15 cellular contexts compared by ENCODE assay signal in the genomic region with DNA sequence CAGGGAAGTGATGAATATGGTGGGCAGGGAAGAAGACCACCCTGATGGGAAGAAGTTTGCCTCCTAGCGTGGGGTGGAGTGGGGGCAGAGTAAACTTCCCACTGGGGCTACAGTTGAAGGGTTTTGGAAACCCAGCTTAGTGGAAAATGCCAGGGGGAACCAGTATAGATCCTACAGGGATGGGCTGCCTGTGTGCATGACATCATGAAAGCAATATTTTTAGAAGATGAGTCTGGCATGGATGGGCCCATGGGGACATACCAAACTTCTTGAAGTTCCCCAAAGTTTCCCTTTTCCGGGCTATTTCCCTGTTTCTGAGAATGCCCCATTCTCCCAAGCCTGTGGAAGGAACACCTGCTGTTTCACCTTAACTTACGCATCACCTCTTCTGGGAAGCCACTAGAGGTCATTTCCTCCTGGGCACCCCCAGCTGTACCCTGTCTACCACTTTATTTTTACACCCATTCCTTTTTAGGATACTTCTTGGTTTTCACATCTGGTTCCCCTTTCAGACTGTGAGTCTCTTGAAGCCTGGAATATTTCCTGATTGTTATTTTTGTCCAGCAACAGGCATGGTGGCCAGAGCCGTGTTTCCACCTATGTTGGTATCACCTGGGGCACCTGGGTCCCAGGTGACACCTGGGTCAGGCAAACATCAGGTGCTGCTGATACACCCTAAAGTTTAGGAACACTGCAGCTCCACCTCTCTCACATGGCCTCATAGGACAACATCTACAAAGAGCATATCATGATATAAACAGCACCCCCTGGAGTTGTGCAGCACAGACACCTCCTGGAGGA. TPM values are rescaled to one million over a fixed set of nuclear protein-coding genes. Genes with fewer than 3 reads are reported as not detected.
DNase-seq lines count a peak whose midpoint lies in the region; ATAC-seq, FAIRE-seq and TF ChIP-seq lines count a peak whose summit lies in the region.
"Had no signal": no experiment of that assay in that cellular context is flagged by ENCODE, and none has a peak within 500 bp of the region (broad histone marks: within the 10 kb centered on the region; RNA-seq: fewer than 3 reads in every experiment).

No MANE protein-coding gene starts in this region.

- peak; percentile 57 for FAIRE-seq in HTR-8/SVneo (lab: Jason Lieb, UNC)
- FAIRE-seq: frontal cortex, GM19239 had no signal

- H2BK5ac ChIP-seq in neuronal stem cell (ENCODE audit: low read length): no peak overlapping the region

- peaks cover 2 to 13% of the 10 kb centered on the region in 2 donors for H3K36me3 ChIP-seq in neuronal stem cell (replicated peaks in 1 of 2; ENCODE audit: control insufficient read depth in 2 of 2, insufficient read depth in 2 of 2, low read length in 2 of 2)
- peaks cover 9% of the 10 kb centered on the region for H3K36me3 ChIP-seq in MG63
- H3K36me3 ChIP-seq: right lobe of liver had no signal

- no peak overlapping the region for H3K9ac ChIP-seq in neuronal stem cell (ENCODE audit: low read depth, low read length, poor library complexity)

- H3K4me3 Mint-ChIP-seq in Calu3 (ENCODE audit: low read depth, unreplicated experiment): no peak overlapping the region
- H3K4me3 Mint-ChIP-seq: activated CD4-positive, alpha-beta T cell treated with anti-CD3 and anti-CD28 coated beads, Interleukin-2, amount 10 ng/mL, durations not matched to agents 24 days and 14 days; activated naive CD8-positive, alpha-beta T cell had no signal

- no peak overlapping the region for H4K91ac ChIP-seq in neuronal stem cell (ENCODE audit: low read depth, low read length, poor library complexity)

- no peaks in the 10 kb centered on the region for H3K27me3 Mint-ChIP-seq in Calu3 (ENCODE audit: unreplicated experiment)
- H3K27me3 Mint-ChIP-seq: activated CD4-positive, alpha-beta T cell treated with anti-CD3 and anti-CD28 coated beads, Interleukin-2, amount 10 ng/mL, durations not matched to agents 24 days and 14 days; activated naive CD8-positive, alpha-beta T cell had no signal

- CTCF ChIA-PET in Calu3 (lab: Charles Lee): no interaction called here

- intact Hi-C loops in Calu3 (cut with micrococcal nuclease; ENCODE audit: unreplicated experiment): no loop called here

- ATAC-seq in activated naive CD4-positive, alpha-beta T cell treated with anti-CD3 and anti-CD28 coated beads, Interleukin-2, amount 50 U/mL, for 72 hours: no peak
- no peak for ATAC-seq in GM18505 (IDR thresholded peaks at IDR 0.05; ENCODE audit: unreplicated experiment)
- ATAC-seq: right lobe of liver had no signal

- no peak overlapping the region for H3K18ac ChIP-seq in neuronal stem cell (ENCODE audit: low read length)

- H3K36me3 Mint-ChIP-seq in Calu3 (ENCODE audit: insufficient read depth, unreplicated experiment): peaks cover 24% of the 10 kb centered on the region
- H3K36me3 Mint-ChIP-seq in activated naive CD4-positive, alpha-beta T cell treated with anti-CD3 and anti-CD28 coated beads, Interleukin-2, amount 50 U/mL, for 72 hours: peaks cover under 1 to 6% of the 10 kb centered on the region in 2 donors
- H3K36me3 Mint-ChIP-seq: activated naive CD8-positive, alpha-beta T cell had no signal

- H3K4me1 Mint-ChIP-seq in Calu3 (ENCODE audit: low read depth, unreplicated experiment): peaks cover 55% of the 10 kb centered on the region

- no peak for TF ChIP-seq POLR2A in GM18505 (IDR thresholded peaks at IDR 0.05; ENCODE audit: borderline replicate concordance, extremely low read depth, insufficient read depth, insufficient read length)

- H2BK12ac ChIP-seq in neuronal stem cell (ENCODE audit: low read length): no peak overlapping the region

- peaks cover 22 to 28% of the 10 kb centered on the region in 2 donors for H3K4me1 ChIP-seq in neuronal stem cell (ENCODE audit: control insufficient read depth in 2 of 2, insufficient read depth in 1 of 2, low read depth in 1 of 2, low read length in 2 of 2)

- no TSS peak for BruUV-seq in Calu3 (replicated peaks; lab: Mats Ljungman, UMichigan)

- no peak overlapping the region for H3K23ac ChIP-seq in neuronal stem cell (ENCODE audit: low read depth, low read length, poor library complexity)

- no peaks in the 10 kb centered on the region for H3K9me3 ChIP-seq in neuronal stem cell (replicated peaks in 1 of 2; ENCODE audit: control insufficient read depth in 2 of 2, insufficient read depth in 1 of 2, low read depth in 1 of 2, low read length in 2 of 2)
- no peaks in the 10 kb centered on the region for H3K9me3 ChIP-seq in MG63
- H3K9me3 ChIP-seq: right lobe of liver, testis had no signal

- WGBS in neuronal stem cell (ENCODE audit: extremely low coverage in 2 of 2, insufficient read length in 2 of 2, insufficient replicate concordance in 1 of 2), 2 donors: no CpG with 5 or more reads among the region's 4 CpGs

- peak overlapping the region; percentile 36 for H2AK5ac ChIP-seq in neuronal stem cell (ENCODE audit: low read depth, low read length)

- H3K27ac Mint-ChIP-seq in Calu3 (ENCODE audit: unreplicated experiment): peak overlapping the region; percentile 37
- peak overlapping the region; percentile 59 for H3K27ac Mint-ChIP-seq in activated naive CD4-positive, alpha-beta T cell treated with anti-CD3 and anti-CD28 coated beads, Interleukin-2, amount 50 U/mL, for 72 hours
- H3K27ac Mint-ChIP-seq: activated CD4-positive, alpha-beta T cell treated with anti-CD3 and anti-CD28 coated beads, Interleukin-2, amount 10 ng/mL, durations not matched to agents 24 days and 14 days had no signal

- peaks cover 2% of the 10 kb centered on the region for H3K79me1 ChIP-seq in neuronal stem cell (ENCODE audit: low read depth, low read length)

- H3K4ac ChIP-seq in neuronal stem cell (ENCODE audit: low read length): no peak overlapping the region

- H3K4me2 ChIP-seq in neuronal stem cell (ENCODE audit: insufficient read depth, low read length, poor library complexity, severe bottlenecking): no peak overlapping the region

- no peak overlapping the region for H3K27ac ChIP-seq in neuronal stem cell (replicated peaks; ENCODE audit: low read length)
- H3K27ac ChIP-seq: right lobe of liver, SK-N-MC, testis had no signal

- H3K4me3 ChIP-seq in neuronal stem cell (ENCODE audit: low read length in 2 of 2) (no peak overlapping the region), MG63 (no peak overlapping the region)
- H3K4me3 ChIP-seq: right lobe of liver, SK-N-MC, testis had no signal

- no peak overlapping the region for H2AFZ ChIP-seq in neuronal stem cell (ENCODE audit: low read length)

- no peak overlapping the region for H2BK15ac ChIP-seq in neuronal stem cell (ENCODE audit: low read length)

- H3K14ac ChIP-seq in neuronal stem cell (ENCODE audit: low read length): no peak overlapping the region

- no peaks in the 10 kb centered on the region for H3K27me3 ChIP-seq in neuronal stem cell (ENCODE audit: control insufficient read depth in 3 of 3, insufficient read depth in 3 of 3, low read depth in 1 of 3, low read length in 3 of 3)
- H3K27me3 ChIP-seq in MG63: no peaks in the 10 kb centered on the region
- H3K27me3 ChIP-seq: right lobe of liver, testis had no signal

- DNase-seq in Calu3 (no peak), HTR-8/SVneo (ENCODE audit: insufficient read length, low spot score) (no peak), neuronal stem cell (ENCODE audit: low spot score) (no peak), MG63 (no peak), glomerular visceral epithelial cell (ENCODE audit: extremely low spot score) (no peak)
- DNase-seq in activated naive CD4-positive, alpha-beta T cell treated with anti-CD3 and anti-CD28 coated beads, Interleukin-2, amount 50 U/mL, for 72 hours (ENCODE audit: low spot score in 2 of 2): no peak
- DNase-seq: activated CD4-positive, alpha-beta T cell treated with anti-CD3 and anti-CD28 coated beads, Interleukin-2, amount 10 ng/mL, durations not matched to agents 24 days and 14 days; NCI-H2029 treated with DMSO at 0.1 percent for 48 hours; right lobe of liver; testis had no signal

- no peak for TF ChIP-seq CTCF in Calu3 (IDR thresholded peaks at IDR 0.05; ENCODE audit: unreplicated experiment)

- H2BK120ac ChIP-seq in neuronal stem cell (ENCODE audit: low read depth, low read length): no peak overlapping the region

- no peak overlapping the region for H4K8ac ChIP-seq in neuronal stem cell (ENCODE audit: low read depth, low read length)

- no peaks in the 10 kb centered on the region for H3K9me3 Mint-ChIP-seq in Calu3 (ENCODE audit: low read depth, unreplicated experiment)
- H3K9me3 Mint-ChIP-seq in activated naive CD4-positive, alpha-beta T cell treated with anti-CD3 and anti-CD28 coated beads, Interleukin-2, amount 50 U/mL, for 72 hours: no peaks in the 10 kb centered on the region
- H3K9me3 Mint-ChIP-seq: activated CD4-positive, alpha-beta T cell treated with anti-CD3 and anti-CD28 coated beads, Interleukin-2, amount 10 ng/mL, durations not matched to agents 24 days and 14 days had no signal

RNA-seq across cellular contexts. Expression of gene SOCS3, which starts 9.8 kb away (rescaled TPM):
- 39.5 and 51.6 TPM in 2 replicates for total RNA-seq in Calu3 (2022)
- total RNA-seq in activated naive CD4-positive, alpha-beta T cell treated with anti-CD3 and anti-CD28 coated beads, Interleukin-2, amount 50 U/mL, for 72 hours: 100 to 1,000 TPM; 179 to 182 TPM
- polyA plus RNA-seq in neuronal stem cell (2013, experiment 1 of 2): 17.8 TPM
- polyA plus RNA-seq in neuronal stem cell (2013, experiment 2 of 2): 18.2 TPM
- 23.4 and 32.9 TPM in 2 replicates for total RNA-seq in MG63 (2014; rRNA removed; shearing (Covaris generic); ENCODE audit: low replicate concordance)

RNA-seq across cellular contexts. Expression of gene PGS1, which starts 28.4 kb away (rescaled TPM):
- total RNA-seq in Calu3 (2022): 39.5 and 42.6 TPM in 2 replicates
- 100 to 1,000 TPM in 1 of 2 donors, 10 to 100 TPM in 1; 63.5 to 122 TPM for total RNA-seq in activated naive CD4-positive, alpha-beta T cell treated with anti-CD3 and anti-CD28 coated beads, Interleukin-2, amount 50 U/mL, for 72 hours
- 28.6 TPM for polyA plus RNA-seq in neuronal stem cell (2013, experiment 1 of 2)
- polyA plus RNA-seq in neuronal stem cell (2013, experiment 2 of 2): 27.5 TPM
- 47.3 and 48.7 TPM in 2 replicates for total RNA-seq in MG63 (2014; rRNA removed; shearing (Covaris generic); ENCODE audit: low replicate concordance)
